30 cellular contexts compared by ENCODE assay signal in the genomic region with DNA sequence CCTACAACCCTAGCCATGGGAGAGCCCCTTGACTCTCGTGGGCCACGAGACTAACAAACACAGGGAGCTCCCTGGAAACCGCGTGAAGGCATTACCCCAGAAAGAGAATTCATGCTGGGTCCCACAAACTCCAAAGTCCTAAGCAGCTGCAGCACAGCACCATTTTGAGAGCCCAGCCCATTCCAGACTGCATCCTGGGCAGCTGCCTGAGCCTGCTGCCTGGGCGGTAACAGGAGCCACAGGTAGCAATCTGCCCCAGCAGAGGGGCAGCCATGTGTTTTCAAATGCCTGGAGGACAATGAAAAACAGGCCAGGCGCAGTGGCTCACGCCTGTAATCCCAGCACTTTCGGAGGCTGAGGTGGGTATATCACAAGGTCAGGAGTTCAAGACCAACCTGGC.
"Had no signal": no experiment of that assay in that cellular context is flagged by ENCODE, and none has a peak within 500 bp of the region (broad histone marks: within the 10 kb centered on the region; RNA-seq: fewer than 3 reads in every experiment).

No MANE protein-coding gene starts in this region.

- H3K9me3 ChIP-seq: ascending aorta, colonic mucosa, gastrocnemius medialis had no signal

- H3K36me3 Mint-ChIP-seq: activated naive CD4-positive, alpha-beta T cell treated with anti-CD3 and anti-CD28 coated beads, Interleukin-2, amount 10 ng/mL, durations not matched to agents 7 days and 5 days; activated naive CD4-positive, alpha-beta T cell treated with anti-CD3 and anti-CD28 coated beads, Interleukin-2, amount 50 U/mL, for 72 hours; brain had no signal

- H3K4me1 ChIP-seq: ascending aorta, breast epithelium, colonic mucosa, gastrocnemius medialis, heart left ventricle had no signal

- H3K27me3 Mint-ChIP-seq: activated CD4-positive, alpha-beta T cell treated with anti-CD3 and anti-CD28 coated beads, Interleukin-2, amount 10 ng/mL, durations not matched to agents 7 days and 5 days; activated T-cell treated with anti-CD3 and anti-CD28 coated beads, Interleukin-2, amount 50 U/mL, for 24 hours; brain; T-helper 17 cell had no signal

- H3K9me3 Mint-ChIP-seq: activated naive CD4-positive, alpha-beta T cell treated with anti-CD3 and anti-CD28 coated beads, Interleukin-2, amount 10 ng/mL, durations not matched to agents 7 days and 5 days; activated T-cell treated with anti-CD3 and anti-CD28 coated beads, Interleukin-2, amount 50 U/mL, for 24 hours; T-helper 2 cell treated with Interferon-gamma antibody and Interleukin-4, amounts not matched to agents 5 μg/mL and 100 μg/mL, for 36 hours had no signal

- H3K36me3 ChIP-seq: ascending aorta, breast epithelium, cardiac muscle cell, colonic mucosa, gastrocnemius medialis, heart left ventricle had no signal

- H3K27ac ChIP-seq: ascending aorta, breast epithelium, cardiac muscle cell, colonic mucosa, foreskin keratinocyte, gastrocnemius medialis, heart left ventricle had no signal

- ATAC-seq: activated naive CD4-positive, alpha-beta T cell treated with anti-CD3 and anti-CD28 coated beads, Interleukin-2, amount 50 U/mL, for 72 hours; activated T-cell treated with anti-CD3 and anti-CD28 coated beads, Interleukin-2, amount 50 U/mL, for 72 hours; foreskin keratinocyte; gastrocnemius medialis; heart left ventricle; T-helper 17 cell had no signal

- H3K4me3 ChIP-seq: ascending aorta, breast epithelium, cardiac muscle cell, colonic mucosa, gastrocnemius medialis, heart left ventricle had no signal

- H3K4me3 Mint-ChIP-seq: activated CD4-positive, alpha-beta memory T cell treated with anti-CD3 and anti-CD28 coated beads, Interleukin-2, amount 10 ng/mL, durations not matched to agents 7 days and 5 days; activated CD4-positive, alpha-beta T cell treated with anti-CD3 and anti-CD28 coated beads, Interleukin-2, amount 10 ng/mL, durations not matched to agents 7 days and 5 days; activated naive CD4-positive, alpha-beta T cell treated with anti-CD3 and anti-CD28 coated beads, Interleukin-2, amount 10 ng/mL, durations not matched to agents 7 days and 5 days; activated naive CD8-positive, alpha-beta T cell treated with anti-CD3 and anti-CD28 coated beads, Interleukin-2, amount 10 ng/mL, durations not matched to agents 7 days and 5 days; activated T-cell treated with anti-CD3 and anti-CD28 coated beads, Interleukin-2, amount 50 U/mL, for 24 hours; activated T-cell treated with anti-CD3 and anti-CD28 coated beads, Interleukin-2, amount 50 U/mL, for 72 hours; brain; T-helper 17 cell; T-helper 2 cell treated with Interferon-gamma antibody and Interleukin-4, amounts not matched to agents 5 μg/mL and 100 μg/mL, for 36 hours had no signal

- H3K27me3 ChIP-seq: ascending aorta, breast epithelium, cardiac muscle cell, colonic mucosa, foreskin keratinocyte, gastrocnemius medialis, heart left ventricle had no signal

- H3K27ac Mint-ChIP-seq: activated CD4-positive, alpha-beta memory T cell treated with anti-CD3 and anti-CD28 coated beads, Interleukin-2, amount 10 ng/mL, durations not matched to agents 7 days and 5 days; activated CD4-positive, alpha-beta T cell treated with anti-CD3 and anti-CD28 coated beads, Interleukin-2, amount 10 ng/mL, durations not matched to agents 7 days and 5 days; activated naive CD4-positive, alpha-beta T cell treated with anti-CD3 and anti-CD28 coated beads, Interleukin-2, amount 10 ng/mL, durations not matched to agents 7 days and 5 days; activated naive CD4-positive, alpha-beta T cell treated with anti-CD3 and anti-CD28 coated beads, Interleukin-2, amount 50 U/mL, for 72 hours; activated T-cell treated with anti-CD3 and anti-CD28 coated beads, Interleukin-2, amount 50 U/mL, for 24 hours; activated T-cell treated with anti-CD3 and anti-CD28 coated beads, Interleukin-2, amount 50 U/mL, for 72 hours; brain; T-helper 17 cell; T-helper 2 cell treated with Interferon-gamma antibody and Interleukin-4, amounts not matched to agents 5 μg/mL and 100 μg/mL, for 36 hours had no signal

- H3K4me1 Mint-ChIP-seq: activated CD4-positive, alpha-beta memory T cell treated with anti-CD3 and anti-CD28 coated beads, Interleukin-2, amount 10 ng/mL, durations not matched to agents 7 days and 5 days; activated CD4-positive, alpha-beta T cell treated with anti-CD3 and anti-CD28 coated beads, Interleukin-2, amount 10 ng/mL, durations not matched to agents 7 days and 5 days; activated naive CD4-positive, alpha-beta T cell treated with anti-CD3 and anti-CD28 coated beads, Interleukin-2, amount 10 ng/mL, durations not matched to agents 7 days and 5 days; brain; T-helper 17 cell had no signal

- DNase-seq: activated CD4-positive, alpha-beta memory T cell treated with anti-CD3 and anti-CD28 coated beads, Interleukin-2, amount 10 ng/mL, durations not matched to agents 7 days and 5 days; activated CD4-positive, alpha-beta T cell treated with anti-CD3 and anti-CD28 coated beads for 1 hour; activated CD4-positive, alpha-beta T cell treated with anti-CD3 and anti-CD28 coated beads for 4 hours; activated CD4-positive, alpha-beta T cell treated with anti-CD3 and anti-CD28 coated beads, Interleukin-2, amount 10 ng/mL, durations not matched to agents 7 days and 5 days; activated CD4-positive, alpha-beta T cell treated with anti-CD3 and anti-CD28 coated beads, Interleukin-2, amount 50 U/mL, for 4 hours; activated CD8-positive, alpha-beta memory T cell treated with anti-CD3 and anti-CD28 coated beads, Interleukin-2, amount 50 U/mL, for 48 hours; activated gamma-delta T cell; activated naive CD4-positive, alpha-beta T cell; activated naive CD4-positive, alpha-beta T cell treated with anti-CD3 and anti-CD28 coated beads, Interleukin-2, amount 10 ng/mL, durations not matched to agents 7 days and 5 days; activated naive CD8-positive, alpha-beta T cell treated with anti-CD3 and anti-CD28 coated beads, Interleukin-2, amount 10 ng/mL, durations not matched to agents 7 days and 5 days; activated T-cell treated with anti-CD3 and anti-CD28 coated beads for 4 hours; activated T-cell treated with anti-CD3 and anti-CD28 coated beads, Interleukin-2, amount 50 U/mL, for 24 hours; activated T-cell treated with anti-CD3 and anti-CD28 coated beads, Interleukin-2, amount 50 U/mL, for 72 hours; central memory CD4-positive, alpha-beta T cell; cerebellar nuclear complex; colonic mucosa; effector CD8-positive, alpha-beta T cell; foreskin keratinocyte; gastrocnemius medialis; glutamatergic neuron; heart left ventricle; T-helper 1 cell; T-helper 17 cell; T1000 had no signal
